19 cellular contexts compared by ENCODE assay signal in the genomic region with DNA sequence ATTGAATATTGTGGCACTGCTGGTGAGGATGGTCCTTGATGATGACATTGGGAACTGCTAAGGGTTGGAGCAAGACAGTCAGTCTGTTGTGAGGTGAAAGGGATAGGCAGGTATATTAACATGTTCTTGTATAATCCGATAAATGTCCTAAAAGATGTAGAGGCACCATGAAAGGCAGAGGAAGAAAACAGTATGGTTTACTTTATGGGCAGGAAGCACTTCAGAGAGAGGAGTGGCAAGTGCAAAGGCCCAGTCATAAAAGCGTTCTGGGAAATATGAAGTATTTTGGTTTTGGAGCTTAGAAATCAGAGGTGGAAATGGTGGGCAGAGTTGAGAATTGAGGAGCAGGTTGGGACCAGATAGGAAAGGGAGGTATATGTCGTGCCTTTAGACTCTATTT. TPM values are rescaled to one million over a fixed set of nuclear protein-coding genes. Genes with fewer than 3 reads are reported as not detected.
A peak's percentile ranks its signal among the peaks of the same experiment; 100 is the strongest.
DNase-seq lines count a peak whose midpoint lies in the region; ATAC-seq and TF ChIP-seq lines count a peak whose summit lies in the region.
"Had no signal": no experiment of that assay in that cellular context is flagged by ENCODE, and none has a peak within 500 bp of the region (broad histone marks: within the 10 kb centered on the region; RNA-seq: fewer than 3 reads in every experiment).

No MANE protein-coding gene starts in this region.

- no peaks in the 10 kb centered on the region for H3K9me3 Mint-ChIP-seq in activated CD4-positive, alpha-beta T cell treated with anti-CD3 and anti-CD28 coated beads, Interleukin-2, amount 10 ng/mL, durations not matched to agents 7 days and 5 days
- no peaks in the 10 kb centered on the region for H3K9me3 Mint-ChIP-seq in CD8-positive, alpha-beta T cell
- no peaks in the 10 kb centered on the region for H3K9me3 Mint-ChIP-seq in dendritic cell treated with granulocyte-macrophage colony-stimulating factor and Interleukin-4, amounts not matched to agents 40 ng/mL and 50 ng/mL, for 4 days
- H3K9me3 Mint-ChIP-seq in progenitor cell of endocrine pancreas (ENCODE audit: low read depth): no peaks in the 10 kb centered on the region
- H3K9me3 Mint-ChIP-seq: CD4-positive, CD25-positive, alpha-beta regulatory T cell had no signal

- no peak for DNase-seq in activated CD4-positive, alpha-beta T cell treated with anti-CD3 and anti-CD28 coated beads, Interleukin-2, amount 10 ng/mL, durations not matched to agents 7 days and 5 days
- no peak for DNase-seq in activated CD4-positive, alpha-beta T cell treated with anti-CD3 and anti-CD28 coated beads for 1 hour
- DNase-seq in CD8-positive, alpha-beta T cell: no peak
- DNase-seq in progenitor cell of endocrine pancreas (ENCODE audit: low spot score, unreplicated experiment) (no peak), SJCRH30 (no peak), NCI-H2171 treated with DMSO at 0.1 percent for 48 hours (lab: John Stamatoyannopoulos, UW) (no peak)
- DNase-seq: Calu3; CD4-positive, CD25-positive, alpha-beta regulatory T cell; GF-D8; GOT3; NCI-H1105; NCI-H2081 treated with DMSO at 0.1 percent for 48 hours; NCI-H510A; NCI-H774; SHP77 treated with DMSO at 0.1 percent for 48 hours had no signal

- no peak overlapping the region for H3K4me3 Mint-ChIP-seq in activated CD4-positive, alpha-beta T cell treated with anti-CD3 and anti-CD28 coated beads, Interleukin-2, amount 10 ng/mL, durations not matched to agents 7 days and 5 days
- no peak overlapping the region for H3K4me3 Mint-ChIP-seq in CD8-positive, alpha-beta T cell
- H3K4me3 Mint-ChIP-seq in dendritic cell treated with granulocyte-macrophage colony-stimulating factor and Interleukin-4, amounts not matched to agents 40 ng/mL and 50 ng/mL, for 4 days: no peak overlapping the region
- no peak overlapping the region for H3K4me3 Mint-ChIP-seq in progenitor cell of endocrine pancreas (ENCODE audit: low read depth)
- H3K4me3 Mint-ChIP-seq: B cell; CD4-positive, CD25-positive, alpha-beta regulatory T cell had no signal

- no peak overlapping the region for H3K27ac ChIP-seq in CD8-positive, alpha-beta T cell (ENCODE audit: low read depth, low read length)
- no peak overlapping the region for H3K27ac ChIP-seq in SJCRH30

- peak overlapping the region; percentile 32 for H3K27ac Mint-ChIP-seq in activated CD4-positive, alpha-beta T cell treated with anti-CD3 and anti-CD28 coated beads, Interleukin-2, amount 10 ng/mL, durations not matched to agents 7 days and 5 days
- peak overlapping the region; percentile 56 for H3K27ac Mint-ChIP-seq in CD8-positive, alpha-beta T cell
- H3K27ac Mint-ChIP-seq in dendritic cell treated with granulocyte-macrophage colony-stimulating factor and Interleukin-4, amounts not matched to agents 40 ng/mL and 50 ng/mL, for 4 days: peak overlapping the region; percentile 83
- peak overlapping the region; percentile 84 for H3K27ac Mint-ChIP-seq in progenitor cell of endocrine pancreas
- H3K27ac Mint-ChIP-seq: B cell had no signal

- CTCF ChIA-PET in activated CD4-positive, alpha-beta T cell treated with anti-CD3 and anti-CD28 coated beads, Interleukin-2, amount 10 ng/mL, durations not matched to agents 7 days and 5 days (lab: Charles Lee): interaction anchor here (0.6 to 1.6 kb wide), 2 partner anchors 10 to 30 kb away, joined by 3 to 7 read pairs; no protein-coding TSS in a partner anchor
- CTCF ChIA-PET in CD8-positive, alpha-beta T cell (lab: Charles Lee): interaction anchor here (0.7 kb wide), 1 partner anchor 23 kb away, joined by 4 read pairs; no protein-coding TSS in a partner anchor

- no peaks in the 10 kb centered on the region for H3K27me3 Mint-ChIP-seq in activated CD4-positive, alpha-beta T cell treated with anti-CD3 and anti-CD28 coated beads, Interleukin-2, amount 10 ng/mL, durations not matched to agents 7 days and 5 days
- H3K27me3 Mint-ChIP-seq in CD8-positive, alpha-beta T cell (ENCODE audit: low read depth): no peaks in the 10 kb centered on the region
- H3K27me3 Mint-ChIP-seq in dendritic cell treated with granulocyte-macrophage colony-stimulating factor and Interleukin-4, amounts not matched to agents 40 ng/mL and 50 ng/mL, for 4 days: no peaks in the 10 kb centered on the region
- H3K27me3 Mint-ChIP-seq in progenitor cell of endocrine pancreas: no peaks in the 10 kb centered on the region
- H3K27me3 Mint-ChIP-seq: B cell; CD4-positive, CD25-positive, alpha-beta regulatory T cell had no signal

- no peak for TF ChIP-seq CTCF in CD8-positive, alpha-beta T cell (IDR thresholded peaks at IDR 0.05)
- no peak for TF ChIP-seq CTCF in progenitor cell of endocrine pancreas (IDR thresholded peaks at IDR 0.05; ENCODE audit: unreplicated experiment)

- peaks cover 47% of the 10 kb centered on the region for H3K36me3 Mint-ChIP-seq in activated CD4-positive, alpha-beta T cell treated with anti-CD3 and anti-CD28 coated beads, Interleukin-2, amount 10 ng/mL, durations not matched to agents 7 days and 5 days (ENCODE audit: low read depth)
- H3K36me3 Mint-ChIP-seq in CD8-positive, alpha-beta T cell: peaks cover 76% of the 10 kb centered on the region
- H3K36me3 Mint-ChIP-seq in dendritic cell treated with granulocyte-macrophage colony-stimulating factor and Interleukin-4, amounts not matched to agents 40 ng/mL and 50 ng/mL, for 4 days (ENCODE audit: low read depth): peaks cover 83% of the 10 kb centered on the region
- peaks cover 18% of the 10 kb centered on the region for H3K36me3 Mint-ChIP-seq in progenitor cell of endocrine pancreas (ENCODE audit: insufficient read depth)

- intact Hi-C loops in CD8-positive, alpha-beta T cell (cut with DNase I, micrococcal nuclease): no loop called here
- intact Hi-C loops in dendritic cell treated with granulocyte-macrophage colony-stimulating factor and Interleukin-4, amounts not matched to agents 40 ng/mL and 50 ng/mL, for 4 days (cut with micrococcal nuclease): loop anchor here (5.0 kb wide), 1 partner anchor 39 kb away; no protein-coding TSS in a partner anchor

- H3K4me1 Mint-ChIP-seq in activated CD4-positive, alpha-beta T cell treated with anti-CD3 and anti-CD28 coated beads, Interleukin-2, amount 10 ng/mL, durations not matched to agents 7 days and 5 days: peaks cover 24% of the 10 kb centered on the region
- H3K4me1 Mint-ChIP-seq in CD8-positive, alpha-beta T cell (ENCODE audit: low read depth): peaks cover 15% of the 10 kb centered on the region
- H3K4me1 Mint-ChIP-seq in dendritic cell treated with granulocyte-macrophage colony-stimulating factor and Interleukin-4, amounts not matched to agents 40 ng/mL and 50 ng/mL, for 4 days (ENCODE audit: low read depth): peaks cover 34% of the 10 kb centered on the region
- peaks cover 4% of the 10 kb centered on the region for H3K4me1 Mint-ChIP-seq in progenitor cell of endocrine pancreas (ENCODE audit: low read depth)
- H3K4me1 Mint-ChIP-seq: B cell had no signal

- ATAC-seq in CD8-positive, alpha-beta T cell: no peak
- ATAC-seq: HCT116, K562 had no signal

- no peak overlapping the region for H3K4me3 ChIP-seq in CD8-positive, alpha-beta T cell (ENCODE audit: low read depth, low read length)
- H3K4me3 ChIP-seq in SJCRH30: no peak overlapping the region
- H3K4me3 ChIP-seq: K562 had no signal

- H3K27me3 ChIP-seq in CD8-positive, alpha-beta T cell (ENCODE audit: insufficient read depth, low read length): no peaks in the 10 kb centered on the region
- no peaks in the 10 kb centered on the region for H3K27me3 ChIP-seq in SJCRH30

- H3K9me3 ChIP-seq in CD8-positive, alpha-beta T cell (ENCODE audit: low read length): no peaks in the 10 kb centered on the region
- no peaks in the 10 kb centered on the region for H3K9me3 ChIP-seq in SJCRH30 (replicated peaks)

- no peaks in the 10 kb centered on the region for H3K4me1 ChIP-seq in CD8-positive, alpha-beta T cell (ENCODE audit: insufficient read depth, low read length)
- H3K4me1 ChIP-seq in SJCRH30: no peaks in the 10 kb centered on the region

- POLR2A ChIA-PET in activated CD4-positive, alpha-beta T cell treated with anti-CD3 and anti-CD28 coated beads, Interleukin-2, amount 10 ng/mL, durations not matched to agents 7 days and 5 days (lab: Charles Lee): no interaction called here
- POLR2A ChIA-PET in CD8-positive, alpha-beta T cell (lab: Charles Lee): no interaction called here

- peaks cover 26% of the 10 kb centered on the region for H3K36me3 ChIP-seq in CD8-positive, alpha-beta T cell (ENCODE audit: insufficient read depth, low read length)
- H3K36me3 ChIP-seq in SJCRH30: peaks cover 87% of the 10 kb centered on the region

RNA-seq across cellular contexts. Expression of gene NUP58, which starts 9.5 kb away (rescaled TPM):
- total RNA-seq in activated CD4-positive, alpha-beta T cell treated with anti-CD3 and anti-CD28 coated beads, Interleukin-2, amount 10 ng/mL, durations not matched to agents 7 days and 5 days: 10 to 100 TPM; 75.0 to 76.0 TPM
- 10 to 100 TPM; 73.2 to 78.9 TPM for total RNA-seq in CD8-positive, alpha-beta T cell
- 56.5 and 61.5 TPM in 2 replicates for total RNA-seq in progenitor cell of endocrine pancreas
- total RNA-seq in SJCRH30 (2014; rRNA removed; shearing (Covaris generic)): 109 and 124 TPM in 2 replicates

RNA-seq across cellular contexts. Expression of gene MTMR6, which starts 23.6 kb away (rescaled TPM):
- 10 to 100 TPM; 20.9 to 21.1 TPM for total RNA-seq in activated CD4-positive, alpha-beta T cell treated with anti-CD3 and anti-CD28 coated beads, Interleukin-2, amount 10 ng/mL, durations not matched to agents 7 days and 5 days
- total RNA-seq in CD8-positive, alpha-beta T cell: 10 to 100 TPM; 41.9 to 44.4 TPM
- total RNA-seq in progenitor cell of endocrine pancreas: 9.3 and 9.6 TPM in 2 replicates
- 23.1 and 24.8 TPM in 2 replicates for total RNA-seq in SJCRH30 (2014; rRNA removed; shearing (Covaris generic))

Comparison
In these comparisons a context has a peak if more than half of its experiments do, and no peak if none do; other contexts are left out.
1. H3K27ac Mint-ChIP-seq: peak in every context shown above with its lines; median percentile 84 in progenitor cell of endocrine pancreas; 83 in dendritic cell treated with granulocyte-macrophage colony-stimulating factor and Interleukin-4, amounts not matched to agents 40 ng/mL and 50 ng/mL, for 4 days; 56 in CD8-positive, alpha-beta T cell; 32 in activated CD4-positive, alpha-beta T cell treated with anti-CD3 and anti-CD28 coated beads, Interleukin-2, amount 10 ng/mL, durations not matched to agents 7 days and 5 days.